ENCODE assay signal across 23 cellular contexts in the genomic region with DNA sequence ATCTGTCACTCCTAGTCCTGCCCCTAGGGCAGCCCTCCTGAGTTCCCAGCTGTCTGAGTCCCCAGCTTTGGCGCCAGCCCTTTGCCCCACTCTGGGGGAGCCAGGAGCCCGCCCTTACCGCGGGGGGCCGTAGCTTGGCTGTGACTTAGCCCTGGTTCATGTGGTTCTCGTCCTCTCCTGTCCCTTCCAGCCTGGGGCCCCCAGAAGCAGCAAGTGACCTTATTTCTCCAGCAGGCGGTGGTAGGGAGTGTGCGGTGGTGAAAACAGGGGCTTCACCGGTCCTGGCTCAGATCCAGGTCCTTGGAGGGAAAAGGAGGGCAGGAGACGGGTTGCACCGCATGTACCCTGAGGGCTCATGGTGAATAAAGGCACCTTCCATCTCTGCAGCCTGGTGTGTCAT. TPM values are rescaled to one million over a fixed set of nuclear protein-coding genes. Genes with fewer than 3 reads are reported as not detected.
DNase-seq lines count a peak whose midpoint lies in the region; ATAC-seq, FAIRE-seq and TF ChIP-seq lines count a peak whose summit lies in the region.
"Had no signal": no experiment of that assay in that cellular context is flagged by ENCODE, and none has a peak within 500 bp of the region (broad histone marks: within the 10 kb centered on the region; RNA-seq: fewer than 3 reads in every experiment).

No MANE protein-coding gene starts in this region.

- H3K79me2 ChIP-seq in MM.1S (ENCODE audit: low read length), result no peaks in the 10 kb centered on the region
- no peaks in the 10 kb centered on the region for H3K79me2 ChIP-seq in H1 (ENCODE audit: control insufficient read depth in 1 of 2, insufficient read depth in 2 of 2, low read length in 2 of 2)

- no peaks in the 10 kb centered on the region for H3F3A ChIP-seq in MM.1S (ENCODE audit: insufficient read depth, low read length)

- 48% methylated on average over 11 of the region's 11 CpGs; no CpG with 5 or more reads in 1 of the 2 experiments for WGBS in H1 (ENCODE audit: extremely low coverage in 1 of 2, insufficient coverage in 1 of 2, insufficient read length in 1 of 2, insufficient replicate concordance in 2 of 2, low coverage in 1 of 2, low lambda C conversion rate in 2 of 2, missing lambda C conversion rate in 1 of 2), 2 experiments

- no peak overlapping the region for H3K4me2 ChIP-seq in MM.1S (ENCODE audit: low read depth, low read length)
- no peak overlapping the region for H3K4me2 ChIP-seq in H1 (ENCODE audit: insufficient read depth in 1 of 2, low read depth in 2 of 2, low read length in 2 of 2)

- POLR2A ChIA-PET in H1 (lab: Charles Lee; ENCODE audit: partially characterized antibody), result interaction anchor here (0.9 to 1.6 kb wide), 3 partner anchors 12 to 108 kb away, joined by 3 to 6 read pairs (median 3); partner anchors contain the start of gene PIP5K1C

- H4K20me1 ChIP-seq in MM.1S (ENCODE audit: insufficient read depth, low read length) (no peaks in the 10 kb centered on the region), H1 (replicated peaks in 1 of 2; ENCODE audit: control insufficient read depth in 1 of 2, insufficient read depth in 2 of 2, low read length in 2 of 2) (peaks cover 0 to 2% of the 10 kb centered on the region in 2 experiments)

- no peak overlapping the region for H3K14ac ChIP-seq in H1 (ENCODE audit: insufficient read length)

- no peak overlapping the region for H3K18ac ChIP-seq in H1 (ENCODE audit: extremely low read depth, low read length)

- no peak overlapping the region for H4K5ac ChIP-seq in H1 (ENCODE audit: insufficient read length, low read depth, low read length)

- ATAC-seq in thoracic aorta (ENCODE audit: insufficient number of reproducible peaks, low FRiP score, low read depth), result no peak
- ATAC-seq: activated T-helper 17 cell treated with anti-CD3 and anti-CD28 coated beads, Interleukin-2, amount 50 U/mL, for 72 hours; pancreas had no signal

- H2BK20ac ChIP-seq in H1 (ENCODE audit: low read length), result no peak overlapping the region

- no peaks in the 10 kb centered on the region; the same call in 1 of the 2 replicates for H3K79me1 ChIP-seq in H1 (ENCODE audit: low read depth, low read length)

- DNase-seq in MM.1S (no peak), H1 (ENCODE audit: low read depth in 1 of 2, low spot score in 2 of 2) (peak in 1 of 2 experiments; percentile 63), thoracic aorta (ENCODE audit: low spot score) (no peak), dorsolateral prefrontal cortex (no peak)
- DNase-seq in stimulated activated CD4-positive, alpha-beta T cell treated with anti-CD3 and anti-CD28 coated beads, Interleukin-2, amount 100 ng/mL, for 24 hours, result no peak
- DNase-seq: activated CD4-positive, alpha-beta T cell treated with anti-CD3 and anti-CD28 coated beads for 4 hours; activated naive CD8-positive, alpha-beta T cell treated with anti-CD3 and anti-CD28 coated beads for 36 hours; AML-193; body of pancreas; COR-L47; cortex of kidney; islet precursor cell; KBM-7; lower lobe of right lung; naive B cell; NCI-H1048; NCI-H1930; NCI-H510A; sigmoid colon; stimulated activated naive CD4-positive, alpha-beta T cell; transverse colon had no signal

- H3K4me1 ChIP-seq in MM.1S (ENCODE audit: low read length) (no peaks in the 10 kb centered on the region), H1 (replicated peaks in 1 of 4; ENCODE audit: control insufficient read depth in 3 of 4, insufficient read depth in 4 of 4, low read length in 3 of 4) (no peaks in the 10 kb centered on the region), thoracic aorta (ENCODE audit: control insufficient read depth in 1 of 2, low read depth in 2 of 2) (peaks cover 0 to 7% of the 10 kb centered on the region in 2 donors)
- H3K4me1 ChIP-seq: lower lobe of right lung, pancreas, sigmoid colon, transverse colon had no signal

- H3K23ac ChIP-seq in H1 (ENCODE audit: insufficient read length), result no peak overlapping the region

- no peak overlapping the region for H2BK120ac ChIP-seq in H1 (replicated peaks; ENCODE audit: low read depth, low read length)

- H3K4me3 ChIP-seq in MM.1S (ENCODE audit: low read length) (no peak overlapping the region), H1 (ENCODE audit: extremely low read depth in 1 of 4, insufficient read depth in 2 of 4, low read depth in 3 of 4, low read length in 4 of 4) (no peak overlapping the region), thoracic aorta (no peak overlapping the region), dorsolateral prefrontal cortex (no peak overlapping the region)
- H3K4me3 ChIP-seq: body of pancreas, lower lobe of right lung, pancreas, sigmoid colon, transverse colon had no signal

- TF ChIP-seq POLR2A in H1 (IDR thresholded peaks at IDR 0.05; ENCODE audit: control extremely low read depth in 1 of 2, low read depth in 2 of 2, low read length in 2 of 2), result no peak

- H3K27me3 ChIP-seq in MM.1S (replicated peaks; ENCODE audit: insufficient read depth, low read length) (peaks cover 84% of the 10 kb centered on the region), H1 (replicated peaks in 1 of 4; ENCODE audit: control insufficient read depth in 3 of 4, extremely low read depth in 1 of 4, insufficient read depth in 3 of 4, low read length in 3 of 4) (peaks cover 0 to 2% (median 0%) of the 10 kb centered on the region in 4 experiments; a peak in 2 of 7 replicates), thoracic aorta (replicated peaks; ENCODE audit: insufficient read depth) (no peaks in the 10 kb centered on the region), dorsolateral prefrontal cortex (no peaks in the 10 kb centered on the region)
- H3K27me3 ChIP-seq: body of pancreas, pancreas, sigmoid colon had no signal

- no peaks in the 10 kb centered on the region for H3K36me3 ChIP-seq in MM.1S (replicated peaks; ENCODE audit: insufficient read depth, low read length)
- H3K36me3 ChIP-seq in H1 (ENCODE audit: control insufficient read depth in 2 of 4, insufficient read depth in 4 of 4, low read length in 3 of 4), result no peaks in the 10 kb centered on the region
- peaks cover 26% of the 10 kb centered on the region for H3K36me3 ChIP-seq in thoracic aorta
- H3K36me3 ChIP-seq: lower lobe of right lung, pancreas, sigmoid colon, transverse colon had no signal

- H4K8ac ChIP-seq in H1 (ENCODE audit: extremely low read depth, insufficient read depth, low read length), result no peak overlapping the region

- H2AFZ ChIP-seq in MM.1S (ENCODE audit: low read length) (no peak overlapping the region), H1 (ENCODE audit: low read length) (no peak overlapping the region)

- peak; percentile 23 for TF ChIP-seq CTCF in MM.1S (IDR thresholded peaks at IDR 0.05; ENCODE audit: low read length)
- TF ChIP-seq CTCF in H1 (IDR thresholded peaks at IDR 0.05; ENCODE audit: control extremely low read depth in 1 of 3, insufficient read depth in 1 of 3, low read depth in 1 of 3, low read length in 3 of 3), result peak; percentile 73 to 77 (median 75)
- no peak for TF ChIP-seq CTCF in thoracic aorta (IDR thresholded peaks at IDR 0.05)
- TF ChIP-seq CTCF in dorsolateral prefrontal cortex (IDR thresholded peaks at IDR 0.05 in 54 of 56, conservative IDR thresholded peaks at IDR 0.05 in 2 of 56; ENCODE audit: low read depth in 1 of 56, partially characterized antibody in 56 of 56), result no peak

- no peak overlapping the region; the same call in 1 of the 2 replicates for H2AK5ac ChIP-seq in H1 (ENCODE audit: low read depth, low read length)

- no peaks in the 10 kb centered on the region for H3K23me2 ChIP-seq in H1 (ENCODE audit: low read depth, low read length)

- H3K9me3 ChIP-seq in MM.1S (replicated peaks; ENCODE audit: insufficient read depth, low read length) (no peaks in the 10 kb centered on the region), H1 (ENCODE audit: insufficient read depth in 2 of 2, low read depth in 1 of 2, low read length in 1 of 2) (peaks cover 4 to 9% of the 10 kb centered on the region in 2 experiments; a peak in 3 of 4 replicates), thoracic aorta (no peaks in the 10 kb centered on the region)
- H3K9me3 ChIP-seq: body of pancreas, lower lobe of right lung, pancreas, sigmoid colon, transverse colon had no signal

- no peak overlapping the region for H2BK15ac ChIP-seq in H1 (ENCODE audit: low read length)

- no peak overlapping the region for H3K56ac ChIP-seq in H1 (replicated peaks; ENCODE audit: insufficient read length, low read depth, low read length)

- no peak for TF ChIP-seq EP300 in H1 (IDR thresholded peaks at IDR 0.05; ENCODE audit: borderline replicate concordance in 1 of 2, low read depth in 2 of 2, low read length in 2 of 2)

- H3K4ac ChIP-seq in H1 (replicated peaks; ENCODE audit: insufficient read length, low read depth, low read length), result no peak overlapping the region

- FAIRE-seq in H1 (lab: Jason Lieb, UNC), result no peak
- FAIRE-seq: pancreas had no signal

- H3K9ac ChIP-seq in MM.1S (ENCODE audit: low read length), result no peak overlapping the region
- H3K9ac ChIP-seq in H1 (replicated peaks in 1 of 4; ENCODE audit: extremely low read depth in 1 of 4, low read depth in 3 of 4, low read length in 3 of 4), result no peak overlapping the region

- H3K27ac ChIP-seq in MM.1S (ENCODE audit: low read length) (no peak overlapping the region), H1 (ENCODE audit: low read depth, low read length) (no peak overlapping the region), thoracic aorta (peak overlapping the region; percentile 63 to 64), dorsolateral prefrontal cortex (no peak overlapping the region)
- H3K27ac ChIP-seq: body of pancreas, lower lobe of right lung, pancreas, sigmoid colon, transverse colon had no signal

- intact Hi-C loops in dorsolateral prefrontal cortex (cut with DNase I), result no loop called here

- CTCF ChIA-PET in H1 (lab: Charles Lee; ENCODE audit: partially characterized antibody), result interaction anchor here (0.9 to 3.9 kb wide), 14 partner anchors 9 to 99 kb away, joined by 3 to 29 read pairs (median 4); no protein-coding TSS in a partner anchor

- peak; percentile 50 to 66 for TF ChIP-seq RAD21 in H1 (IDR thresholded peaks at IDR 0.05 in 1 of 2, conservative IDR thresholded peaks at IDR 0.05 in 1 of 2; ENCODE audit: low read depth in 2 of 2, low read length in 2 of 2)

- H4K91ac ChIP-seq in H1 (replicated peaks; ENCODE audit: insufficient read length, low read length), result no peak overlapping the region

- no peak overlapping the region for H2BK5ac ChIP-seq in H1 (ENCODE audit: low read depth, low read length)

- H3K9me2 ChIP-seq in MM.1S (replicated peaks; ENCODE audit: insufficient read depth, low read length), result no peaks in the 10 kb centered on the region

- no peak overlapping the region; the same call in 1 of the 2 replicates for H2BK12ac ChIP-seq in H1 (ENCODE audit: low read depth, low read length)

RNA-seq across cellular contexts. Expression of gene GIPC3, which starts 7.9 kb away (rescaled TPM):
- 0.96 and 1.2 TPM in 2 replicates for total RNA-seq in H1 (2021; fragmentation: NEBNext Ultra II Directional; extraction: Animal tissue kit (Norgen Biotek cat#: 25700))
- 1.0 and 1.3 TPM in 2 replicates for polyA plus RNA-seq in H1 (2011; rRNA removed)
- polyA plus RNA-seq in H1 (2011; cell fraction: cytosol; rRNA removed), result 0.70 TPM
- polyA plus RNA-seq in H1 (2011; cell fraction: nucleus; rRNA removed), result 2.2 TPM
- polyA plus RNA-seq in H1 (2012, experiment 1 of 2), result 0.86 to 1.2 TPM (median 0.93 TPM) in 4 replicates
- 0.75 TPM for polyA plus RNA-seq in H1 (2012, experiment 2 of 2)
- polyA plus RNA-seq in H1 (2013, experiment 1 of 2), result 2.5 TPM
- 2.3 TPM for polyA plus RNA-seq in H1 (2013, experiment 2 of 2)
- polyA minus RNA-seq in H1 (2011; rRNA and poly(A)+ RNA removed), result 0.82 and 1.3 TPM in 2 replicates
- 1.0 TPM for polyA minus RNA-seq in H1 (2011; cell fraction: cytosol; rRNA and poly(A)+ RNA removed)
- polyA minus RNA-seq in H1 (2011; cell fraction: nucleus; rRNA and poly(A)+ RNA removed), result 0.80 TPM
- total RNA-seq in thoracic aorta (1 to 10 TPM; 1.1 to 1.6 TPM), dorsolateral prefrontal cortex (1 to 10 TPM in 27 of 120 experiments, under 1 TPM in 93; 0.13 to 1.7 (median 0.63) TPM)

RNA-seq across cellular contexts. Expression of gene TBXA2R, which starts 13.5 kb away (rescaled TPM):
- total RNA-seq in H1 (2021; fragmentation: NEBNext Ultra II Directional; extraction: Animal tissue kit (Norgen Biotek cat#: 25700)), result 0.50 and 0.75 TPM in 2 replicates
- polyA plus RNA-seq in H1 (2011; rRNA removed), result 0.39 and 0.80 TPM in 2 replicates
- polyA plus RNA-seq in H1 (2011; cell fraction: cytosol; rRNA removed), result 0.31 TPM
- polyA plus RNA-seq in H1 (2011; cell fraction: nucleus; rRNA removed), result 0.20 TPM
- polyA plus RNA-seq in H1 (2012, experiment 1 of 2), result 0.22 to 0.59 TPM (median 0.48 TPM) in 4 replicates
- polyA plus RNA-seq in H1 (2012, experiment 2 of 2), result 0.39 TPM
- polyA plus RNA-seq in H1 (2013, experiment 1 of 2), result 0.97 TPM
- polyA plus RNA-seq in H1 (2013, experiment 2 of 2), result 1.2 TPM
- polyA minus RNA-seq in H1 (2011; rRNA and poly(A)+ RNA removed), result 0.10 and 0.22 TPM in 2 replicates
- not detected for polyA minus RNA-seq in H1 (2011; cell fraction: cytosol; rRNA and poly(A)+ RNA removed)
- 0.40 TPM for polyA minus RNA-seq in H1 (2011; cell fraction: nucleus; rRNA and poly(A)+ RNA removed)
- total RNA-seq in thoracic aorta (10 to 100 TPM; 29.4 to 39.1 TPM), dorsolateral prefrontal cortex (1 to 10 TPM in 80 of 120 experiments, under 1 TPM in 40; 0.36 to 2.7 (median 1.4) TPM)

RNA-seq across cellular contexts. Expression of gene HMG20B, which starts 20.4 kb away (rescaled TPM):
- total RNA-seq in H1 (2021; fragmentation: NEBNext Ultra II Directional; extraction: Animal tissue kit (Norgen Biotek cat#: 25700)), result 74.2 and 76.1 TPM in 2 replicates
- polyA plus RNA-seq in H1 (2011; rRNA removed), result 42.9 and 63.9 TPM in 2 replicates
- 62.4 TPM for polyA plus RNA-seq in H1 (2011; cell fraction: cytosol; rRNA removed)
- 98.9 TPM for polyA plus RNA-seq in H1 (2011; cell fraction: nucleus; rRNA removed)
- polyA plus RNA-seq in H1 (2012, experiment 1 of 2), result 44.6 to 66.7 TPM (median 62.4 TPM) in 4 replicates
- 60.0 TPM for polyA plus RNA-seq in H1 (2012, experiment 2 of 2)
- 69.5 TPM for polyA plus RNA-seq in H1 (2013, experiment 1 of 2)
- 62.3 TPM for polyA plus RNA-seq in H1 (2013, experiment 2 of 2)
- 5.2 and 6.5 TPM in 2 replicates for polyA minus RNA-seq in H1 (2011; rRNA and poly(A)+ RNA removed)
- 25.2 TPM for polyA minus RNA-seq in H1 (2011; cell fraction: cytosol; rRNA and poly(A)+ RNA removed)
- 26.3 TPM for polyA minus RNA-seq in H1 (2011; cell fraction: nucleus; rRNA and poly(A)+ RNA removed)
- total RNA-seq in thoracic aorta, result 100 to 1,000 TPM in 1 of 2 donors, 10 to 100 TPM in 1; 90.8 to 120 TPM
- total RNA-seq in dorsolateral prefrontal cortex, result 10 to 100 TPM; 10.1 to 58.3 (median 26.2) TPM

RNA-seq across cellular contexts. Expression of gene CACTIN, which starts 33.4 kb away (rescaled TPM):
- total RNA-seq in H1 (2021; fragmentation: NEBNext Ultra II Directional; extraction: Animal tissue kit (Norgen Biotek cat#: 25700)), result 29.9 and 36.2 TPM in 2 replicates
- 25.8 and 44.1 TPM in 2 replicates for polyA plus RNA-seq in H1 (2011; rRNA removed)
- 33.5 TPM for polyA plus RNA-seq in H1 (2011; cell fraction: cytosol; rRNA removed)
- polyA plus RNA-seq in H1 (2011; cell fraction: nucleus; rRNA removed), result 65.4 TPM
- 15.6 to 34.3 TPM (median 26.9 TPM) in 4 replicates for polyA plus RNA-seq in H1 (2012, experiment 1 of 2)
- polyA plus RNA-seq in H1 (2012, experiment 2 of 2), result 19.2 TPM
- 28.0 TPM for polyA plus RNA-seq in H1 (2013, experiment 1 of 2)
- 26.4 TPM for polyA plus RNA-seq in H1 (2013, experiment 2 of 2)
- 7.5 and 9.4 TPM in 2 replicates for polyA minus RNA-seq in H1 (2011; rRNA and poly(A)+ RNA removed)
- 17.5 TPM for polyA minus RNA-seq in H1 (2011; cell fraction: cytosol; rRNA and poly(A)+ RNA removed)
- polyA minus RNA-seq in H1 (2011; cell fraction: nucleus; rRNA and poly(A)+ RNA removed), result 16.0 TPM
- total RNA-seq in thoracic aorta, result 10 to 100 TPM; 33.4 to 38.0 TPM
- total RNA-seq in dorsolateral prefrontal cortex, result 10 to 100 TPM; 18.8 to 43.6 (median 24.6) TPM

RNA-seq across cellular contexts. Expression of gene MFSD12, which starts 35.8 kb away (rescaled TPM):
- 59.6 and 62.5 TPM in 2 replicates for total RNA-seq in H1 (2021; fragmentation: NEBNext Ultra II Directional; extraction: Animal tissue kit (Norgen Biotek cat#: 25700))
- polyA plus RNA-seq in H1 (2011; rRNA removed), result 71.3 and 110 TPM in 2 replicates
- 71.6 TPM for polyA plus RNA-seq in H1 (2011; cell fraction: cytosol; rRNA removed)
- polyA plus RNA-seq in H1 (2011; cell fraction: nucleus; rRNA removed), result 146 TPM
- polyA plus RNA-seq in H1 (2012, experiment 1 of 2), result 48.8 to 71.1 TPM (median 62.8 TPM) in 4 replicates
- 48.1 TPM for polyA plus RNA-seq in H1 (2012, experiment 2 of 2)
- polyA plus RNA-seq in H1 (2013, experiment 1 of 2), result 64.5 TPM
- 71.3 TPM for polyA plus RNA-seq in H1 (2013, experiment 2 of 2)
- 30.6 and 31.0 TPM in 2 replicates for polyA minus RNA-seq in H1 (2011; rRNA and poly(A)+ RNA removed)
- 48.5 TPM for polyA minus RNA-seq in H1 (2011; cell fraction: cytosol; rRNA and poly(A)+ RNA removed)
- polyA minus RNA-seq in H1 (2011; cell fraction: nucleus; rRNA and poly(A)+ RNA removed), result 41.9 TPM
- total RNA-seq in thoracic aorta (100 to 1,000 TPM in 1 of 2 donors, 10 to 100 TPM in 1; 85.6 to 112 TPM), dorsolateral prefrontal cortex (100 to 1,000 TPM in 14 of 120 experiments, 10 to 100 TPM in 106; 54.9 to 119 (median 77.6) TPM)

Comparison
In these comparisons a context has a peak if more than half of its experiments do, and no peak if none do; other contexts are left out.
1. H3K27ac ChIP-seq: peak in thoracic aorta (2 of 2); none in MM.1S (single experiment), H1 (single experiment) and dorsolateral prefrontal cortex (0 of 59).
2. CTCF ChIP-seq: peak in MM.1S (single experiment) and H1 (3 of 3); none in thoracic aorta (single experiment) and dorsolateral prefrontal cortex (0 of 56).
3. RNA of gene TBXA2R, which starts 13.5 kb away (total RNA-seq): 29.4 to 39.1 TPM in thoracic aorta; 0.36 to 2.7 TPM in dorsolateral prefrontal cortex and 0.50 to 0.75 TPM in H1; every median in the first group is over 4 times any median in the second.